In the genomic region with DNA sequence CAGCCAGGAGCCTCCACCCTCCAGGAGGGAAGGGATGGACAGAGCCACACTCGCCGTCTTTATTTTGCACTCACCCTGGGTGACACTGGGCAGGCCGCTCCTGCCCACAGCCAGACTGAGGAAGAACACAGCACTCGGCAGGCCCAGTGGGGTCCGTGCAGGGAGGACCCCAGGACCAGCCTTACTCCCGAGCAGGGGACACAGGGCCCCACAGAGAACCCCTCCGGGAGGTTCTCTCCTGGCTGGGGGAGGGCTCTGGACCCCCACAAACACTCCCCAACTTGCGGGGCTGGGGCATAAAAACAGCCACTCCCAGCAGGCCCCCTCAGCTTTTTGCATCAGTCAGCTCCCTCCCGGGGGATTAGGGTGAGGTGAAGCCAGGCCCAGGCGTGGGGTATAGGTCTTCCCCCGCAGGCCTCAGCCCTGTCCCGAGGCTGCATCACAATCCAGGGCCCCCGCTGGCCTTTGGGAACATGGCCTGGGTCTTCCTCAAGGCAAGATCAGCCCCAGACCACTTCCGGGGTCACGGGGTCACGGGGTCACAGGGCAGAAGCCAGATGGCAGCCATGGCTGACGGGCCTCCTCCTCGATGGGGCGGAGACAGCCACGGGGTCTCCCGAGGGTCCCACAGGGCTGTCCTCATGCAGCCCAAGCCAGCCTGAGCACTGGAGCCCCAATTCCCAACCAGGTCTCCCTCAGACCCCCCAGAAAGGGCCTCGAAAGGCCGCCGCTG, we compare ENCODE assay signal across 1 cellular context.
TF ChIP-seq lines count a peak whose summit lies in the region.

No MANE protein-coding gene starts in this region.

TF ChIP-seq in WTC11, 78 proteins besides CTCF, POLR2A, EP300 and RAD21 (continued from another document):
- TF ChIP-seq, protein P1, sequence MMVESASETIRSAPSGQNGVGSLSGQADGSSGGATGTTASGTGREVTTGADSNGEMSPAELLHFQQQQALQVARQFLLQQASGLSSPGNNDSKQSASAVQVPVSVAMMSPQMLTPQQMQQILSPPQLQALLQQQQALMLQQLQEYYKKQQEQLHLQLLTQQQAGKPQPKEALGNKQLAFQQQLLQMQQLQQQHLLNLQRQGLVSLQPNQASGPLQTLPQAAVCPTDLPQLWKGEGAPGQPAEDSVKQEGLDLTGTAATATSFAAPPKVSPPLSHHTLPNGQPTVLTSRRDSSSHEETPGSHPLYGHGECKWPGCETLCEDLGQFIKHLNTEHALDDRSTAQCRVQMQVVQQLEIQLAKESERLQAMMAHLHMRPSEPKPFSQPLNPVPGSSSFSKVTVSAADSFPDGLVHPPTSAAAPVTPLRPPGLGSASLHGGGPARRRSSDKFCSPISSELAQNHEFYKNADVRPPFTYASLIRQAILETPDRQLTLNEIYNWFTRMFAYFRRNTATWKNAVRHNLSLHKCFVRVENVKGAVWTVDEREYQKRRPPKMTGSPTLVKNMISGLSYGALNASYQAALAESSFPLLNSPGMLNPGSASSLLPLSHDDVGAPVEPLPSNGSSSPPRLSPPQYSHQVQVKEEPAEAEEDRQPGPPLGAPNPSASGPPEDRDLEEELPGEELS (CRISPR knock-in tag; IDR thresholded peaks at IDR 0.05): no peak
- peak; percentile 74 for TF ChIP-seq NR2C2 (CRISPR knock-in tag; IDR thresholded peaks at IDR 0.05)
TF ChIP-seq in WTC11: peak in this region for 1.
